Comparison of ENCODE assay signal across 30 cellular contexts in the genomic region with DNA sequence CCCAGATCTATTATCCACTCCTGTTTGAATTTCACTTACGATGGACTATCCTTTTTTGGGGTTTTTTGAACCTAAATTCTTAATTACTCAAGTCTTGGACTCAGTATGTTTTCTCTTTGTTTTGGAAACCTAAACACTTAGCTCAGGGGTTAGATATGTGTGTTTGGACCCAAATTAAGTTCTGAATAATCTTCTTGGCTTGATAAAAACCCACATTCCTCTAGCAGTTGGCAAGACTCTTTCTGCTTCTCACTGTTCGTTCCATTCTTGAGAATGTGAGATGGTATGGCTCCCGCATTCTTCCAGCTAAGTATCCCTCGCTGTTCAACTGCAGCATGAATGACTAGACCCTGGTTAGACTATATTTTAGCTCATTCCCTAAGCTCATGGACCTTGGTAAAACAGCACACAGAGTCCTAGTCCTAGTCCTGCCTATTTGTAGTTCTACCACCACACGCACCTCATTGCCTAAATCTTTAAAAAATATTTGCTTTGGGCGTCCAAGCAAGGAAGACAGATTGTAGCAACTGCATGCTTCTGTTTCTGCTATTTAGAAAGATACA.
DNase-seq lines count a peak whose midpoint lies in the region; ATAC-seq, FAIRE-seq and TF ChIP-seq lines count a peak whose summit lies in the region.
"Had no signal": no experiment of that assay in that cellular context is flagged by ENCODE, and none has a peak within 500 bp of the region (broad histone marks: within the 10 kb centered on the region; RNA-seq: fewer than 3 reads in every experiment).

No MANE protein-coding gene starts in this region.

- H2BK5ac ChIP-seq in IMR-90 (ENCODE audit: low read depth, low read length, poor library complexity, severe bottlenecking) = peak overlapping the region; percentile 91

- FAIRE-seq in astrocyte (lab: Jason Lieb, UNC) = no peak
- FAIRE-seq: GM19239, islet of Langerhans, pancreas had no signal

- H3K9me3 ChIP-seq in IMR-90 (ENCODE audit: control insufficient read depth, insufficient read depth, low read length) = no peaks in the 10 kb centered on the region
- H3K9me3 ChIP-seq in astrocyte (ENCODE audit: insufficient read depth, low read depth, low read length) = no peaks in the 10 kb centered on the region
- H3K9me3 ChIP-seq in hepatocyte (ENCODE audit: low read depth) = no peaks in the 10 kb centered on the region
- no peaks in the 10 kb centered on the region for H3K9me3 ChIP-seq in thoracic aorta
- H3K9me3 ChIP-seq: BLaER1 treated with 17β-estradiol and CSF1 and Interleukin-3, amounts not matched to agents 10 nM and 100 nM; Caco-2; pancreas; transverse colon had no signal

- BruUV-seq in IMR-90 (replicated peaks; lab: Mats Ljungman, UMichigan) = no TSS peak

- H3K4ac ChIP-seq in IMR-90 (ENCODE audit: low read depth, low read length) = peak overlapping the region; percentile 58

- POLR2A ChIA-PET in IMR-90 (lab: Charles Lee; ENCODE audit: unreplicated experiment) = no interaction called here

- no peak overlapping the region for H3K23ac ChIP-seq in IMR-90 (ENCODE audit: low read depth, low read length)

- H2BK120ac ChIP-seq in IMR-90 (ENCODE audit: low read depth, low read length) = peak overlapping the region; percentile 68

- H3K56ac ChIP-seq in IMR-90 (ENCODE audit: extremely low read depth, insufficient read depth, low read length) = no peak overlapping the region

- no peaks in the 10 kb centered on the region for H3K27me3 ChIP-seq in IMR-90 (ENCODE audit: control insufficient read depth, insufficient read depth, low read length)
- no peaks in the 10 kb centered on the region for H3K27me3 ChIP-seq in astrocyte (ENCODE audit: insufficient read depth, low read length)
- H3K27me3 ChIP-seq in hepatocyte = no peaks in the 10 kb centered on the region
- H3K27me3 ChIP-seq in thoracic aorta (replicated peaks; ENCODE audit: insufficient read depth) = no peaks in the 10 kb centered on the region
- H3K27me3 ChIP-seq: BLaER1 treated with 17β-estradiol and CSF1 and Interleukin-3, amounts not matched to agents 10 nM and 100 nM; pancreas; transverse colon had no signal

- H3K4me3 Mint-ChIP-seq in astrocyte (ENCODE audit: unreplicated experiment) = no peak overlapping the region
- H3K4me3 Mint-ChIP-seq: activated B cell treated with CpG ODN at 0.5 μM for 24 hours; activated CD8-positive, alpha-beta memory T cell treated with anti-CD3 and anti-CD28 coated beads, Interleukin-2, amount 10 ng/mL, durations not matched to agents 7 days and 5 days; natural killer cell treated with Interleukin-12 subunit alpha and Interleukin-12 subunit beta and Interleukin-15 and Interleukin-18, amount 100 ng/mL, for 72 hours had no signal

- no peaks in the 10 kb centered on the region for H3K9me3 Mint-ChIP-seq in astrocyte (ENCODE audit: unreplicated experiment)
- H3K9me3 Mint-ChIP-seq: activated B cell treated with CpG ODN at 0.5 μM for 24 hours had no signal

- H4K20me1 ChIP-seq in IMR-90 (ENCODE audit: insufficient read depth, low read length) (no peaks in the 10 kb centered on the region), astrocyte (ENCODE audit: insufficient read depth, low read length) (no peaks in the 10 kb centered on the region), hepatocyte (ENCODE audit: insufficient read depth, poor library complexity, severe bottlenecking) (no peaks in the 10 kb centered on the region)
- H4K20me1 ChIP-seq: BLaER1 treated with 17β-estradiol and CSF1 and Interleukin-3, amounts not matched to agents 10 nM and 100 nM had no signal

- H3K27ac ChIP-seq in IMR-90 (ENCODE audit: insufficient read depth, low read length) (peak overlapping the region; percentile 80; the same call in 1 of the 2 replicates), astrocyte (ENCODE audit: low read depth, low read length) (peak overlapping the region; percentile 86), hepatocyte (peak overlapping the region; percentile 10), thoracic aorta (peak overlapping the region; percentile 49 to 76)
- H3K27ac ChIP-seq: BLaER1 treated with 17β-estradiol and CSF1 and Interleukin-3, amounts not matched to agents 10 nM and 100 nM; pancreas; PC-9; transverse colon had no signal

- H3K27ac Mint-ChIP-seq in astrocyte (ENCODE audit: unreplicated experiment) = no peak overlapping the region
- H3K27ac Mint-ChIP-seq: activated B cell treated with CpG ODN at 0.5 μM for 24 hours; activated CD8-positive, alpha-beta memory T cell treated with anti-CD3 and anti-CD28 coated beads, Interleukin-2, amount 10 ng/mL, durations not matched to agents 7 days and 5 days; natural killer cell treated with Interleukin-12 subunit alpha and Interleukin-12 subunit beta and Interleukin-15 and Interleukin-18, amount 100 ng/mL, for 72 hours had no signal

- peak overlapping the region; percentile 94 for H4K5ac ChIP-seq in IMR-90 (ENCODE audit: low read depth, low read length)

- H2AK9ac ChIP-seq in IMR-90 (replicated peaks; ENCODE audit: low read depth, low read length, poor library complexity) = no peak overlapping the region

- DNase-seq in IMR-90 (peak; percentile 27), astrocyte (ENCODE audit: low read depth) (peak; percentile 76), hepatocyte (ENCODE audit: low spot score) (no peak), thoracic aorta (ENCODE audit: low spot score) (no peak), NCI-H526 treated with DMSO at 0.1 percent for 48 hours (lab: John Stamatoyannopoulos, UW) (no peak)
- DNase-seq: activated B cell treated with CpG ODN at 0.5 μM for 24 hours; activated CD8-positive, alpha-beta memory T cell treated with anti-CD3 and anti-CD28 coated beads, Interleukin-2, amount 10 ng/mL, durations not matched to agents 7 days and 5 days; activated naive CD4-positive, alpha-beta T cell; activated T-cell treated with anti-CD3 and anti-CD28 coated beads, Interleukin-2, amount 50 U/mL, for 48 hours; Caco-2; caudate nucleus; DMS79; GF-D8; HCEC 1CT; left ventricle myocardium superior; MV-4-11; NCI-H1694; NCI-H510A treated with DMSO at 0.1 percent for 48 hours; pancreas; PC-9; retina; SHP77; stimulated activated CD4-positive, alpha-beta T cell treated with anti-CD3 and anti-CD28 coated beads, Interleukin-2, amount 100 ng/mL, for 24 hours; transverse colon had no signal

- peak overlapping the region; percentile 79 for H2BK20ac ChIP-seq in IMR-90 (ENCODE audit: low read depth, low read length)

- H4K91ac ChIP-seq in IMR-90 (ENCODE audit: insufficient read depth, low read depth, low read length) = peak overlapping the region; percentile 26

- H4K8ac ChIP-seq in IMR-90 (ENCODE audit: low read depth in 2 of 2, low read length in 2 of 2) = peak overlapping the region; percentile 52 to 70; a peak in 3 of 4 replicates

- H3K36me3 Mint-ChIP-seq in astrocyte (ENCODE audit: low read depth, unreplicated experiment) = no peaks in the 10 kb centered on the region
- H3K36me3 Mint-ChIP-seq: activated CD8-positive, alpha-beta memory T cell treated with anti-CD3 and anti-CD28 coated beads, Interleukin-2, amount 10 ng/mL, durations not matched to agents 7 days and 5 days; natural killer cell treated with Interleukin-12 subunit alpha and Interleukin-12 subunit beta and Interleukin-15 and Interleukin-18, amount 100 ng/mL, for 72 hours had no signal

- H2AFZ ChIP-seq in IMR-90 (replicated peaks; ENCODE audit: low read length, poor library complexity) (no peak overlapping the region), astrocyte (ENCODE audit: low read depth, low read length) (no peak overlapping the region), hepatocyte (no peak overlapping the region)
- H2AFZ ChIP-seq: PC-9 had no signal

- peaks cover 5% of the 10 kb centered on the region; the same call in 1 of the 2 replicates for H3K4me1 ChIP-seq in IMR-90 (ENCODE audit: control insufficient read depth, insufficient read depth, low read length)
- peaks cover 15% of the 10 kb centered on the region for H3K4me1 ChIP-seq in astrocyte (ENCODE audit: insufficient read depth, low read length)
- no peaks in the 10 kb centered on the region for H3K4me1 ChIP-seq in hepatocyte (ENCODE audit: insufficient read depth)
- peaks cover 23 to 47% of the 10 kb centered on the region in 2 donors for H3K4me1 ChIP-seq in thoracic aorta (ENCODE audit: control insufficient read depth in 1 of 2, low read depth in 2 of 2)
- H3K4me1 ChIP-seq: BLaER1 treated with 17β-estradiol and CSF1 and Interleukin-3, amounts not matched to agents 10 nM and 100 nM; Caco-2; pancreas; transverse colon had no signal

- WGBS in IMR-90 (ENCODE audit: extremely low coverage in 2 of 2, insufficient read length in 1 of 2), 2 experiments = no CpG with 5 or more reads among the region's 6 CpGs
- WGBS in hepatocyte (ENCODE audit: low lambda C conversion rate, missing lambda C conversion rate) = 83% methylated on average over 6 of the region's 6 CpGs

- H3K27me3 Mint-ChIP-seq in astrocyte (ENCODE audit: low read depth, unreplicated experiment) = no peaks in the 10 kb centered on the region
- H3K27me3 Mint-ChIP-seq: activated B cell treated with CpG ODN at 0.5 μM for 24 hours; activated CD8-positive, alpha-beta memory T cell treated with anti-CD3 and anti-CD28 coated beads, Interleukin-2, amount 10 ng/mL, durations not matched to agents 7 days and 5 days; natural killer cell treated with Interleukin-12 subunit alpha and Interleukin-12 subunit beta and Interleukin-15 and Interleukin-18, amount 100 ng/mL, for 72 hours had no signal

- H3K9ac ChIP-seq in IMR-90 (ENCODE audit: low read depth, low read length) = no peak overlapping the region
- H3K9ac ChIP-seq in astrocyte (ENCODE audit: low read length) = no peak overlapping the region
- H3K9ac ChIP-seq: BLaER1 treated with 17β-estradiol and CSF1 and Interleukin-3, amounts not matched to agents 10 nM and 100 nM had no signal

- no peak for ATAC-seq in IMR-90 (ENCODE audit: low read depth)
- peak; percentile 29 for ATAC-seq in thoracic aorta (ENCODE audit: insufficient number of reproducible peaks, low FRiP score, low read depth)
- no peak for ATAC-seq in HG03280 (IDR thresholded peaks at IDR 0.05; ENCODE audit: unreplicated experiment)
- ATAC-seq in HG03460 (IDR thresholded peaks at IDR 0.05; ENCODE audit: unreplicated experiment) = no peak
- ATAC-seq: activated CD8-positive, alpha-beta memory T cell treated with anti-CD3 and anti-CD28 coated beads, Interleukin-2, amount 10 ng/mL, durations not matched to agents 7 days and 5 days; left ventricle myocardium superior; natural killer cell treated with Interleukin-12 subunit alpha and Interleukin-12 subunit beta and Interleukin-15 and Interleukin-18, amount 100 ng/mL, for 72 hours; pancreas had no signal

- H3K79me1 ChIP-seq in IMR-90 (ENCODE audit: low read depth in 1 of 2, low read length in 2 of 2) = no peaks in the 10 kb centered on the region

- no peak for TF ChIP-seq POLR2A in IMR-90 (IDR thresholded peaks at IDR 0.05; ENCODE audit: low read depth, low read length)

- H2AK5ac ChIP-seq in IMR-90 (ENCODE audit: low read depth, low read length) = peak overlapping the region; percentile 1; the same call in 1 of the 2 replicates

- peaks cover 27% of the 10 kb centered on the region for H3K4me1 Mint-ChIP-seq in astrocyte (ENCODE audit: low read depth, unreplicated experiment)
- H3K4me1 Mint-ChIP-seq: activated B cell treated with CpG ODN at 0.5 μM for 24 hours; activated CD8-positive, alpha-beta memory T cell treated with anti-CD3 and anti-CD28 coated beads, Interleukin-2, amount 10 ng/mL, durations not matched to agents 7 days and 5 days had no signal

- TF ChIP-seq CTCF in IMR-90 (conservative IDR thresholded peaks at IDR 0.05; ENCODE audit: low read depth, low read length) (no peak), astrocyte (IDR thresholded peaks at IDR 0.05; ENCODE audit: insufficient read depth, low read depth, low read length) (no peak), hepatocyte (IDR thresholded peaks at IDR 0.05; ENCODE audit: poor library complexity) (no peak), thoracic aorta (IDR thresholded peaks at IDR 0.05) (no peak)

- H3K79me2 ChIP-seq in astrocyte (ENCODE audit: insufficient read depth, low read length) (no peaks in the 10 kb centered on the region), hepatocyte (no peaks in the 10 kb centered on the region)

- H3K4me3 ChIP-seq in IMR-90 (ENCODE audit: insufficient read depth, low read depth, low read length) (no peak overlapping the region), astrocyte (ENCODE audit: insufficient read depth, low read depth, low read length) (no peak overlapping the region), hepatocyte (no peak overlapping the region), thoracic aorta (peak overlapping the region; percentile 10)
- H3K4me3 ChIP-seq: BLaER1 treated with 17β-estradiol and CSF1 and Interleukin-3, amounts not matched to agents 10 nM and 100 nM; pancreas; PC-9; transverse colon had no signal

- peak overlapping the region; percentile 87 for H3K18ac ChIP-seq in IMR-90 (ENCODE audit: low read depth, low read length)

- H3K4me2 ChIP-seq in IMR-90 (ENCODE audit: low read depth, low read length) (no peak overlapping the region), astrocyte (ENCODE audit: low read length) (peak overlapping the region; percentile 21), hepatocyte (no peak overlapping the region)
- H3K4me2 ChIP-seq: BLaER1 treated with 17β-estradiol and CSF1 and Interleukin-3, amounts not matched to agents 10 nM and 100 nM; PC-9 had no signal

- no peak for TF ChIP-seq RAD21 in IMR-90 (IDR thresholded peaks at IDR 0.05; ENCODE audit: low read length)

- no peaks in the 10 kb centered on the region for H3K9me2 ChIP-seq in hepatocyte (replicated peaks; ENCODE audit: insufficient read depth)

- no peaks in the 10 kb centered on the region for H3K9me1 ChIP-seq in IMR-90 (ENCODE audit: insufficient read depth, low read length)

- dilution Hi-C loops in IMR-90 (cut with HindIII; ENCODE audit: low sequenced_read_pairs, unreplicated experiment) = no loop called here

- CTCF ChIA-PET in IMR-90 (lab: Yijun Ruan, JAX) = no interaction called here

- no peak overlapping the region; the same call in 1 of the 2 replicates for H3K14ac ChIP-seq in IMR-90 (replicated peaks; ENCODE audit: low read depth, low read length)

- in situ Hi-C loops in IMR-90 (cut with MboI; ENCODE audit: low sequenced_read_pairs) = no loop called here

- no peak overlapping the region for H2BK15ac ChIP-seq in IMR-90 (ENCODE audit: low read depth, low read length)

- H3K36me3 ChIP-seq in IMR-90 (ENCODE audit: control insufficient read depth, insufficient read depth, low read length) (no peaks in the 10 kb centered on the region), astrocyte (ENCODE audit: insufficient read depth, low read length) (no peaks in the 10 kb centered on the region), hepatocyte (replicated peaks; ENCODE audit: insufficient read depth, low read depth) (no peaks in the 10 kb centered on the region), thoracic aorta (no peaks in the 10 kb centered on the region)
- H3K36me3 ChIP-seq: BLaER1 treated with 17β-estradiol and CSF1 and Interleukin-3, amounts not matched to agents 10 nM and 100 nM; pancreas; transverse colon had no signal

- intact Hi-C loops in IMR-90 (cut with micrococcal nuclease) = no loop called here

Comparison
In these comparisons a context has a peak if more than half of its experiments do, and no peak if none do; other contexts are left out.
1. DNase-seq: peak in IMR-90 (single experiment) and astrocyte (single experiment); none in hepatocyte (single experiment), thoracic aorta (single experiment) and NCI-H526 treated with DMSO at 0.1 percent for 48 hours (single experiment).
2. H3K27ac ChIP-seq: peak in every context shown above with its lines; median percentile 86 in astrocyte; 80 in IMR-90; 62 in thoracic aorta; 10 in hepatocyte.